11 cellular contexts compared by ENCODE assay signal in the genomic region with DNA sequence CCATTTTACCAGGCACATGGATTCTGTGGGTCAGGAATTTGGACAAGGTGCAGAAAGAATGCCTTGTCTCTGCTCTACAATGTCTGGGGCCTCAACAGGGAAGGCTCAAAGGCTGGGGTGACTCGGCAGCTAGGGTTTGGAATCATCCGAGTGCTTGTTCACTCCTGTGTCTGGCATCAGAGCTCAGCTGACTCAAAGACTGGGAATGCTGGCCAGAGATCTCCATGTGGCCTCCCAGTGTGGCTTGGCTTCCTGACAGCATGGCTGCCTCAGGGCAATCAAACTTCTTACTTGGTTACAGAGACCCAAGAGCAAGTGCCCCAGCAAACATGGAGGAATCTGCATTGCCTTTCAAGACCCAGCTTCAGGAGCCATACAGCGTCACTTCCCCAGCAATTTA.
DNase-seq lines count a peak whose midpoint lies in the region; ATAC-seq, FAIRE-seq and TF ChIP-seq lines count a peak whose summit lies in the region.
"Had no signal": no experiment of that assay in that cellular context is flagged by ENCODE, and none has a peak within 500 bp of the region (broad histone marks: within the 10 kb centered on the region; RNA-seq: fewer than 3 reads in every experiment).

No MANE protein-coding gene starts in this region.

- peak; percentile 4 for DNase-seq in activated naive CD4-positive, alpha-beta T cell treated with anti-CD3 and anti-CD28 coated beads for 36 hours
- no peak for DNase-seq in activated naive CD4-positive, alpha-beta T cell treated with anti-CD3 and anti-CD28 coated beads, Interleukin-2, amount 10 ng/mL, durations not matched to agents 7 days and 5 days
- DNase-seq in activated B cell treated with CpG ODN at 0.5 μM for 24 hours (no peak), foreskin melanocyte (peak; percentile 86), urothelium cell line (ENCODE audit: low spot score) (peak; percentile 75), activated gamma-delta T cell (lab: John Stamatoyannopoulos, UW) (no peak), right cardiac atrium (no peak)
- DNase-seq: activated CD4-positive, alpha-beta T cell treated with anti-CD3 and anti-CD28 coated beads for 4 hours; naive thymus-derived CD4-positive, alpha-beta T cell had no signal

- peaks cover 70% of the 10 kb centered on the region for H3K4me1 Mint-ChIP-seq in activated naive CD4-positive, alpha-beta T cell treated with anti-CD3 and anti-CD28 coated beads for 36 hours (ENCODE audit: low read depth)
- H3K4me1 Mint-ChIP-seq in activated naive CD4-positive, alpha-beta T cell treated with anti-CD3 and anti-CD28 coated beads, Interleukin-2, amount 10 ng/mL, durations not matched to agents 7 days and 5 days: peaks cover 52% of the 10 kb centered on the region
- peaks cover 72% of the 10 kb centered on the region for H3K4me1 Mint-ChIP-seq in activated B cell treated with CpG ODN at 0.5 μM for 24 hours

- TF ChIP-seq CTCF in activated B cell treated with CpG ODN at 0.5 μM for 24 hours (IDR thresholded peaks at IDR 0.05): no peak

- intact Hi-C loops in activated naive CD4-positive, alpha-beta T cell treated with anti-CD3 and anti-CD28 coated beads for 36 hours (cut with micrococcal nuclease): loop anchor here (10.0 kb wide), 1 partner anchor 1267 kb away; a partner anchor contains a TSS
- intact Hi-C loops in activated B cell treated with CpG ODN at 0.5 μM for 24 hours (cut with micrococcal nuclease) (no loop called here), right cardiac atrium (cut with DNase I) (no loop called here)

- POLR2A ChIA-PET in activated B cell treated with CpG ODN at 0.5 μM for 24 hours (lab: Charles Lee): interaction anchor here (5.2 kb wide), 1 partner anchor 31 kb away, joined by 115 read pairs; no protein-coding TSS in a partner anchor

- no peak for FAIRE-seq in urothelium cell line (lab: Jason Lieb, UNC)

- no peak overlapping the region for H3K4me3 ChIP-seq in right cardiac atrium (ENCODE audit: low read length)

- no peaks in the 10 kb centered on the region for H3K27me3 Mint-ChIP-seq in activated naive CD4-positive, alpha-beta T cell treated with anti-CD3 and anti-CD28 coated beads for 36 hours (ENCODE audit: low read depth)
- no peaks in the 10 kb centered on the region for H3K27me3 Mint-ChIP-seq in activated naive CD4-positive, alpha-beta T cell treated with anti-CD3 and anti-CD28 coated beads, Interleukin-2, amount 10 ng/mL, durations not matched to agents 7 days and 5 days
- H3K27me3 Mint-ChIP-seq in activated B cell treated with CpG ODN at 0.5 μM for 24 hours: no peaks in the 10 kb centered on the region
- H3K27me3 Mint-ChIP-seq: naive thymus-derived CD4-positive, alpha-beta T cell had no signal

- no peaks in the 10 kb centered on the region for H3K27me3 ChIP-seq in right cardiac atrium (ENCODE audit: control insufficient read depth, insufficient read depth)

- CTCF ChIA-PET in activated naive CD4-positive, alpha-beta T cell treated with anti-CD3 and anti-CD28 coated beads for 36 hours (lab: Charles Lee): interaction anchor here (0.8 to 1.3 kb wide), 3 partner anchors 64 to 175 kb away, joined by 3 to 4 read pairs (median 3); no protein-coding TSS in a partner anchor
- CTCF ChIA-PET in activated naive CD4-positive, alpha-beta T cell treated with anti-CD3 and anti-CD28 coated beads, Interleukin-2, amount 10 ng/mL, durations not matched to agents 7 days and 5 days (lab: Charles Lee): interaction anchor here (0.8 to 5.2 kb wide), 4 partner anchors 28 to 421 kb away, joined by 3 to 30 read pairs (median 4); no protein-coding TSS in a partner anchor
- CTCF ChIA-PET in activated B cell treated with CpG ODN at 0.5 μM for 24 hours (lab: Charles Lee): interaction anchor here (1.1 kb wide), 1 partner anchor 417 kb away, joined by 3 read pairs; no protein-coding TSS in a partner anchor

- ATAC-seq in activated B cell treated with CpG ODN at 0.5 μM for 24 hours (ENCODE audit: low read depth): no peak
- ATAC-seq in right cardiac atrium: no peak
- ATAC-seq in GM21619 (IDR thresholded peaks at IDR 0.05; ENCODE audit: unreplicated experiment): no peak
- ATAC-seq: naive thymus-derived CD4-positive, alpha-beta T cell had no signal

- H3K4me3 Mint-ChIP-seq in activated naive CD4-positive, alpha-beta T cell treated with anti-CD3 and anti-CD28 coated beads for 36 hours: no peak overlapping the region
- H3K4me3 Mint-ChIP-seq in activated naive CD4-positive, alpha-beta T cell treated with anti-CD3 and anti-CD28 coated beads, Interleukin-2, amount 10 ng/mL, durations not matched to agents 7 days and 5 days: no peak overlapping the region
- H3K4me3 Mint-ChIP-seq in activated B cell treated with CpG ODN at 0.5 μM for 24 hours: no peak overlapping the region

- H3K27ac ChIP-seq in right cardiac atrium (ENCODE audit: low read length): no peak overlapping the region
- H3K27ac ChIP-seq: C4-2B had no signal

- 85% methylated on average over 3 of the region's 3 CpGs for WGBS in right cardiac atrium

- no peaks in the 10 kb centered on the region for H3K9me3 ChIP-seq in right cardiac atrium (ENCODE audit: control insufficient read depth, low read length)

- peak overlapping the region; percentile 63 for H3K27ac Mint-ChIP-seq in activated naive CD4-positive, alpha-beta T cell treated with anti-CD3 and anti-CD28 coated beads for 36 hours
- no peak overlapping the region for H3K27ac Mint-ChIP-seq in activated naive CD4-positive, alpha-beta T cell treated with anti-CD3 and anti-CD28 coated beads, Interleukin-2, amount 10 ng/mL, durations not matched to agents 7 days and 5 days
- H3K27ac Mint-ChIP-seq in activated B cell treated with CpG ODN at 0.5 μM for 24 hours: peak overlapping the region; percentile 68

- H3K36me3 Mint-ChIP-seq in activated naive CD4-positive, alpha-beta T cell treated with anti-CD3 and anti-CD28 coated beads for 36 hours (ENCODE audit: low read depth): peaks cover 6% of the 10 kb centered on the region
- H3K36me3 Mint-ChIP-seq in activated naive CD4-positive, alpha-beta T cell treated with anti-CD3 and anti-CD28 coated beads, Interleukin-2, amount 10 ng/mL, durations not matched to agents 7 days and 5 days: peaks cover 8% of the 10 kb centered on the region
- H3K36me3 Mint-ChIP-seq in activated B cell treated with CpG ODN at 0.5 μM for 24 hours (ENCODE audit: low read depth): no peaks in the 10 kb centered on the region

- no peaks in the 10 kb centered on the region for H3K4me1 ChIP-seq in right cardiac atrium (ENCODE audit: control insufficient read depth, insufficient read depth, low read length)

- H3K9me3 Mint-ChIP-seq in activated naive CD4-positive, alpha-beta T cell treated with anti-CD3 and anti-CD28 coated beads for 36 hours: peaks cover 8% of the 10 kb centered on the region
- peaks cover 5% of the 10 kb centered on the region for H3K9me3 Mint-ChIP-seq in activated naive CD4-positive, alpha-beta T cell treated with anti-CD3 and anti-CD28 coated beads, Interleukin-2, amount 10 ng/mL, durations not matched to agents 7 days and 5 days
- no peaks in the 10 kb centered on the region for H3K9me3 Mint-ChIP-seq in activated B cell treated with CpG ODN at 0.5 μM for 24 hours

Comparison
In these comparisons a context has a peak if more than half of its experiments do, and no peak if none do; other contexts are left out.
1. DNase-seq: peak in activated naive CD4-positive, alpha-beta T cell treated with anti-CD3 and anti-CD28 coated beads for 36 hours (single experiment), foreskin melanocyte (single experiment) and urothelium cell line (single experiment); none in activated naive CD4-positive, alpha-beta T cell treated with anti-CD3 and anti-CD28 coated beads, Interleukin-2, amount 10 ng/mL, durations not matched to agents 7 days and 5 days (single experiment), activated B cell treated with CpG ODN at 0.5 μM for 24 hours (single experiment), activated gamma-delta T cell (single experiment) and right cardiac atrium (0 of 3).